17 cellular contexts compared by ENCODE assay signal in the genomic region with DNA sequence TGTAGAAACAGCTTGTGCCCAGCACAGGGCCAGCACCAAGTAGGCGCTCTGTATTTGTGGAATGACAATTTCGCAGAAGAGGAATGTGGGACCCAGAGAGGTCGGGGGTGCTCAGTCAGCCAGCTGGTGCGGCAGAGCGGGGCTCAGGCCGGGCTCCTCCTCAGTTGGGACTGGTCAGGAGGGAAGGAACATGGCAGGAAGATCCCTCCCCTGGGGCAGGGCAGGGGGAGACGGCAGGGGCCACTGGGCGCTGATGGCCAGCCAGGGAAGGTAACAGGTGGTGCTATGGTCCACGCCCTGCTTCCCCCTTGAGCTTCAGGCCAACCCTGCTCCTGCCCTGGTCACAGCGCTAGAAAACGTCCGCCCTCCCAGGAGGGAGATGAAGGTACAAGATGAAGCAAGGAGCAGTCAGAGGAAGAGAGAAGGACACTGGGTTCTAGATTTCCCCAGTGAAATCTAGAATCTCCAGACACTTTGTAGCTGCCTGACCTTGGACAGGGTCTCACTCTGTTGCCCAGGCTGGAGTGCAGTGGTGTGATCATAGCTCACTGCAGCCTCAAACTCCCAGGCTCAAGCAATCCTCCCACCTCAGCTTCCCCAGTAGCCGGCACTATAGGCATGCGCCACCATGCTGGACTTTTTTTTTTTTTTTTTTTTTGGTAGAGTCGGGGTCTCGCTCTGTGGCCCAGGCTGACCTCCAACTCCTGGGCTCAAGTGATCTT. TPM values are rescaled to one million over a fixed set of nuclear protein-coding genes. Genes with fewer than 3 reads are reported as not detected.
A peak's percentile ranks its signal among the peaks of the same experiment; 100 is the strongest.
DNase-seq lines count a peak whose midpoint lies in the region; ATAC-seq and TF ChIP-seq lines count a peak whose summit lies in the region.
"Had no signal": no experiment of that assay in that cellular context is flagged by ENCODE, and none has a peak within 500 bp of the region (broad histone marks: within the 10 kb centered on the region; RNA-seq: fewer than 3 reads in every experiment).

No MANE protein-coding gene starts in this region.

- no peak overlapping the region for H3K14ac ChIP-seq in trophoblast cell (ENCODE audit: low read length)

- H3K27ac ChIP-seq in Peyer's patch (peak overlapping the region; percentile 10 to 90 (median 38)), heart right ventricle (peak overlapping the region in 6 of 10 donors; percentile 25 to 100 (median 60)), trophoblast cell (ENCODE audit: low read depth, low read length) (no peak overlapping the region)

- no peak overlapping the region for H2AK5ac ChIP-seq in trophoblast cell (ENCODE audit: low read length)

- peak; percentile 12 for DNase-seq in D341Med (ENCODE audit: low spot score)
- no peak for DNase-seq in Peyer's patch
- no peak for DNase-seq in heart right ventricle
- DNase-seq in trophoblast cell = no peak
- DNase-seq in AML-193 (lab: John Stamatoyannopoulos, UW) = no peak
- DNase-seq: CD8-positive, alpha-beta T cell; NCI-H1105; NCI-H226; stimulated activated CD4-positive, alpha-beta T cell treated with anti-CD3 and anti-CD28 coated beads, Interleukin-4, amount 100 ng/mL, for 4 hours had no signal

- intact Hi-C loops in heart right ventricle (cut with DNase I) = no loop called here

- H3K4me3 ChIP-seq in Peyer's patch = no peak overlapping the region
- H3K4me3 ChIP-seq in heart right ventricle = no peak overlapping the region
- H3K4me3 ChIP-seq in trophoblast cell (ENCODE audit: low read depth, low read length) = peak overlapping the region; percentile 52

- H3K9me3 ChIP-seq in Peyer's patch (no peaks in the 10 kb centered on the region), heart right ventricle (no peaks in the 10 kb centered on the region), trophoblast cell (ENCODE audit: insufficient read depth, low read depth, low read length) (no peaks in the 10 kb centered on the region)

- H3K23ac ChIP-seq in trophoblast cell (ENCODE audit: low read length) = no peak overlapping the region

- H3K36me3 ChIP-seq in Peyer's patch (no peaks in the 10 kb centered on the region), heart right ventricle (no peaks in the 10 kb centered on the region), trophoblast cell (ENCODE audit: control insufficient read depth in 1 of 2, insufficient read depth in 2 of 2, low read length in 2 of 2) (no peaks in the 10 kb centered on the region)

- no peak overlapping the region for H4K12ac ChIP-seq in trophoblast cell (ENCODE audit: low read depth, low read length)

- no peak overlapping the region for H3K4ac ChIP-seq in trophoblast cell (ENCODE audit: low read depth, low read length)

- H3K9ac ChIP-seq in trophoblast cell (ENCODE audit: low read length) = no peak overlapping the region

- no peak overlapping the region for H2BK12ac ChIP-seq in trophoblast cell (ENCODE audit: low read length)

- H2BK5ac ChIP-seq in trophoblast cell (ENCODE audit: low read depth, low read length, poor library complexity) = no peak overlapping the region

- H2AFZ ChIP-seq in trophoblast cell (ENCODE audit: insufficient read depth, low read length, poor library complexity) = no peak overlapping the region

- H2BK120ac ChIP-seq in trophoblast cell (ENCODE audit: insufficient read depth, low read length, poor library complexity) = no peak overlapping the region

- no peak for TF ChIP-seq POLR2A in Peyer's patch (IDR thresholded peaks at IDR 0.05)

- H4K8ac ChIP-seq in trophoblast cell (ENCODE audit: low read depth, low read length) = no peak overlapping the region

- no peak overlapping the region for H3K4me2 ChIP-seq in trophoblast cell (ENCODE audit: low read length)

- TF ChIP-seq CTCF in Peyer's patch (IDR thresholded peaks at IDR 0.05) (no peak), heart right ventricle (IDR thresholded peaks at IDR 0.05) (no peak)

- H4K91ac ChIP-seq in trophoblast cell (ENCODE audit: low read depth, low read length) = no peak overlapping the region

- H3K79me1 ChIP-seq in trophoblast cell (ENCODE audit: low read length) = no peaks in the 10 kb centered on the region

- H3K4me1 ChIP-seq in Peyer's patch (peaks cover 0 to 25% (median 24%) of the 10 kb centered on the region in 4 donors), heart right ventricle (peaks cover 0 to 81% (median 17%) of the 10 kb centered on the region in 9 donors), trophoblast cell (ENCODE audit: control insufficient read depth in 1 of 2, insufficient read depth in 2 of 2, low read length in 2 of 2) (no peaks in the 10 kb centered on the region)

- ATAC-seq in heart right ventricle (no peak), GM21447 (IDR thresholded peaks at IDR 0.05; ENCODE audit: unreplicated experiment) (no peak), HG02852 (IDR thresholded peaks at IDR 0.05; ENCODE audit: unreplicated experiment) (no peak), HG03342 (IDR thresholded peaks at IDR 0.05; ENCODE audit: unreplicated experiment) (no peak)
- ATAC-seq: activated naive CD4-positive, alpha-beta T cell treated with anti-CD3 and anti-CD28 coated beads, Interleukin-2, amount 50 U/mL, for 72 hours; CD8-positive, alpha-beta T cell had no signal

- H3K27me3 ChIP-seq in Peyer's patch = no peaks in the 10 kb centered on the region
- H3K27me3 ChIP-seq in heart right ventricle = no peaks in the 10 kb centered on the region
- no peaks in the 10 kb centered on the region for H3K27me3 ChIP-seq in trophoblast cell (ENCODE audit: insufficient read depth, low read length)

- no peaks in the 10 kb centered on the region for H3K79me2 ChIP-seq in trophoblast cell (ENCODE audit: control insufficient read depth, insufficient read depth, low read length, poor library complexity)

- no peak overlapping the region for H3K18ac ChIP-seq in trophoblast cell (ENCODE audit: low read length)

- WGBS in heart right ventricle, 2 donors = 90 to 92% methylated on average over 16 of the region's 16 CpGs
- no CpG with 5 or more reads among the region's 16 CpGs for WGBS in trophoblast cell (ENCODE audit: extremely low coverage, insufficient coverage, insufficient read length)

RNA-seq across cellular contexts. Expression of gene SPI1, which starts 13.5 kb away (rescaled TPM):
- total RNA-seq in Peyer's patch = 10 to 100 TPM in 1 of 4 donors, 1 to 10 TPM in 3; 2.6 to 27.2 (median 7.8) TPM
- total RNA-seq in heart right ventricle = 10 to 100 TPM in 3 of 10 donors, 1 to 10 TPM in 7; 3.4 to 38.9 (median 6.7) TPM
- 10 to 100 TPM in 1 of 2 donors, 1 to 10 TPM in 1; 6.7 to 10.2 TPM for polyA plus RNA-seq in heart right ventricle
- polyA plus RNA-seq in trophoblast cell (2013) = 0.08 TPM in 2 replicates
- total RNA-seq: mesothelial cell of epicardium; renal cortical epithelial cell; T-helper 1 cell treated with Interleukin-12 subunit alpha and Interleukin-12 subunit beta and Interleukin-4 antibody, amounts not matched to agents 30 ng/mL and 1 ng/mL, for 36 hours had no signal

RNA-seq across cellular contexts. Expression of gene SLC39A13, which starts 16.5 kb away (rescaled TPM):
- total RNA-seq in Peyer's patch (10 to 100 TPM; 19.8 to 56.6 (median 39.6) TPM), heart right ventricle (10 to 100 TPM; 31.1 to 54.5 (median 40.8) TPM)
- polyA plus RNA-seq in heart right ventricle = 10 to 100 TPM; 62.3 to 86.4 TPM
- 27.5 and 28.6 TPM in 2 replicates for polyA plus RNA-seq in trophoblast cell (2013)

RNA-seq across cellular contexts. Expression of gene PSMC3, which starts 34.4 kb away (rescaled TPM):
- total RNA-seq in Peyer's patch = 100 to 1,000 TPM in 1 of 4 donors, 10 to 100 TPM in 3; 47.6 to 121 (median 70.9) TPM
- 100 to 1,000 TPM; 129 to 171 (median 140) TPM for total RNA-seq in heart right ventricle
- 100 to 1,000 TPM; 184 to 272 TPM for polyA plus RNA-seq in heart right ventricle
- 124 and 126 TPM in 2 replicates for polyA plus RNA-seq in trophoblast cell (2013)

RNA-seq across cellular contexts. Expression of gene MYBPC3, which starts 39.4 kb away (rescaled TPM):
- total RNA-seq in Peyer's patch (not detected), heart right ventricle (1,000 to 10,000 TPM; 1,404 to 3,138 (median 2,490) TPM)
- polyA plus RNA-seq in heart right ventricle = 1,000 to 10,000 TPM in 1 of 2 donors, 100 to 1,000 TPM in 1; 484 to 2,250 TPM
- polyA plus RNA-seq in trophoblast cell (2013) = 0.01 TPM in 2 replicates
- total RNA-seq: activated naive CD4-positive, alpha-beta T cell treated with anti-CD3 and anti-CD28 coated beads, Interleukin-2, amount 50 U/mL, for 72 hours; CD8-positive, alpha-beta T cell; mesothelial cell of epicardium; renal cortical epithelial cell; T-helper 1 cell treated with Interleukin-12 subunit alpha and Interleukin-12 subunit beta and Interleukin-4 antibody, amounts not matched to agents 30 ng/mL and 1 ng/mL, for 36 hours had no signal

RNA-seq across cellular contexts. Expression of gene RAPSN, which starts 57.1 kb away (rescaled TPM):
- under 1 TPM in 2 of 4 donors, not detected in 2; 0.54 to 0.76 TPM for total RNA-seq in Peyer's patch
- total RNA-seq in heart right ventricle = 10 to 100 TPM in 1 of 10 donors, 1 to 10 TPM in 9; 2.9 to 10.2 (median 4.0) TPM
- 1 to 10 TPM in 1 of 2 donors, under 1 TPM in 1; 0.33 to 6.2 TPM for polyA plus RNA-seq in heart right ventricle
- polyA plus RNA-seq in trophoblast cell (2013) = 0.15 and 0.40 TPM in 2 replicates
- total RNA-seq: OCI-LY7 had no signal
